In genomic region chr7:151146761-151147160, GRCh38 we compare ENCODE assay signal across 17 cellular contexts. TPM values are rescaled to one million over a fixed set of nuclear protein-coding genes. Genes with fewer than 3 reads are reported as not detected.
DNase-seq lines count a peak whose midpoint lies in the region; ATAC-seq and TF ChIP-seq lines count a peak whose summit lies in the region.
"Had no signal": no experiment of that assay in that cellular context is flagged by ENCODE, and none has a peak within 500 bp of the region (broad histone marks: within the 10 kb centered on the region; RNA-seq: fewer than 3 reads in every experiment).

No MANE protein-coding gene starts in this region.

- DNase-seq in activated naive CD4-positive, alpha-beta T cell treated with anti-CD3 and anti-CD28 coated beads, Interleukin-2, amount 10 ng/mL, durations not matched to agents 7 days and 5 days: peak; percentile 11
- no peak for DNase-seq in activated naive CD4-positive, alpha-beta T cell treated with anti-CD3 and anti-CD28 coated beads, Interleukin-2, amount 50 U/mL, for 16 hours
- DNase-seq in endodermal cell (peak; percentile 30), midbrain (lab: John Stamatoyannopoulos, UW) (peak; percentile 50), testis (no peak)
- DNase-seq in activated CD4-positive, alpha-beta T cell treated with anti-CD3 and anti-CD28 coated beads, Interleukin-2, amount 50 U/mL, for 4 hours: no peak
- no peak for DNase-seq in activated effector memory CD4-positive, alpha-beta T cell treated with Interleukin-2 at 50 U/mL for 16 hours
- DNase-seq: COR-L47, NCI-H1436 treated with DMSO at 0.1 percent for 48 hours, NCI-H2227 treated with DMSO at 0.1 percent for 48 hours, NCI-H524 treated with DMSO at 0.1 percent for 48 hours had no signal

- H3K9me3 ChIP-seq in endodermal cell (ENCODE audit: control insufficient read depth, low read length): no peaks in the 10 kb centered on the region
- H3K9me3 ChIP-seq in testis: no peaks in the 10 kb centered on the region
- H3K9me3 ChIP-seq: A549 had no signal

- intact Hi-C loops in testis (cut with DNase I; ENCODE audit: low total_unique reads): no loop called here

- H3K27me3 Mint-ChIP-seq in activated naive CD4-positive, alpha-beta T cell treated with anti-CD3 and anti-CD28 coated beads, Interleukin-2, amount 10 ng/mL, durations not matched to agents 7 days and 5 days: peaks cover 39% of the 10 kb centered on the region
- peaks cover 10% of the 10 kb centered on the region for H3K27me3 Mint-ChIP-seq in endodermal cell (ENCODE audit: insufficient read depth)

- no peak overlapping the region for H3K9ac ChIP-seq in endodermal cell (ENCODE audit: extremely low read depth, low read length, poor library complexity, severe bottlenecking)

- no peak overlapping the region for H3K27ac Mint-ChIP-seq in activated naive CD4-positive, alpha-beta T cell treated with anti-CD3 and anti-CD28 coated beads, Interleukin-2, amount 10 ng/mL, durations not matched to agents 7 days and 5 days
- no peak overlapping the region for H3K27ac Mint-ChIP-seq in endodermal cell
- H3K27ac Mint-ChIP-seq: H9 had no signal

- H3K4me1 ChIP-seq in endodermal cell (ENCODE audit: control insufficient read depth, insufficient read depth, low read length) (no peaks in the 10 kb centered on the region), testis (peaks cover 18% of the 10 kb centered on the region)
- H3K4me1 ChIP-seq: A549 had no signal

- CTCF ChIA-PET in activated naive CD4-positive, alpha-beta T cell treated with anti-CD3 and anti-CD28 coated beads, Interleukin-2, amount 10 ng/mL, durations not matched to agents 7 days and 5 days (lab: Charles Lee): interaction anchor here (0.7 to 1.4 kb wide), 4 partner anchors 21 to 97 kb away, joined by 3 to 4 read pairs (median 3); no protein-coding TSS in a partner anchor

- no peak for TF ChIP-seq POLR2A in testis (IDR thresholded peaks at IDR 0.05)

- no peaks in the 10 kb centered on the region for H3K36me3 Mint-ChIP-seq in activated naive CD4-positive, alpha-beta T cell treated with anti-CD3 and anti-CD28 coated beads, Interleukin-2, amount 10 ng/mL, durations not matched to agents 7 days and 5 days
- H3K36me3 Mint-ChIP-seq in endodermal cell (ENCODE audit: low read depth): peaks cover 26% of the 10 kb centered on the region

- TF ChIP-seq CTCF in endodermal cell (conservative IDR thresholded peaks at IDR 0.05) (no peak), testis (IDR thresholded peaks at IDR 0.05) (no peak)

- H3K27ac ChIP-seq in endodermal cell (ENCODE audit: low read depth, low read length) (no peak overlapping the region), testis (no peak overlapping the region)
- H3K27ac ChIP-seq: A549 had no signal

- H3K4me3 ChIP-seq in endodermal cell (ENCODE audit: low read length) (no peak overlapping the region), testis (no peak overlapping the region)
- H3K4me3 ChIP-seq: A549 had no signal

- no peaks in the 10 kb centered on the region for H3K4me1 Mint-ChIP-seq in activated naive CD4-positive, alpha-beta T cell treated with anti-CD3 and anti-CD28 coated beads, Interleukin-2, amount 10 ng/mL, durations not matched to agents 7 days and 5 days
- peaks cover 9% of the 10 kb centered on the region for H3K4me1 Mint-ChIP-seq in endodermal cell
- H3K4me1 Mint-ChIP-seq: CD14-positive monocyte had no signal

- no peak for ATAC-seq in GM18502 (IDR thresholded peaks at IDR 0.05; ENCODE audit: poor library complexity, unreplicated experiment)
- ATAC-seq: Right ventricle myocardium inferior had no signal

- H3K27me3 ChIP-seq in endodermal cell (ENCODE audit: control insufficient read depth, insufficient read depth, low read length, poor library complexity, severe bottlenecking): peaks cover 8% of the 10 kb centered on the region
- no peaks in the 10 kb centered on the region for H3K27me3 ChIP-seq in testis

- H3K4me3 Mint-ChIP-seq in activated naive CD4-positive, alpha-beta T cell treated with anti-CD3 and anti-CD28 coated beads, Interleukin-2, amount 10 ng/mL, durations not matched to agents 7 days and 5 days: no peak overlapping the region
- H3K4me3 Mint-ChIP-seq in endodermal cell: no peak overlapping the region
- H3K4me3 Mint-ChIP-seq: CD14-positive monocyte, H9 had no signal

- no peaks in the 10 kb centered on the region for H3K9me3 Mint-ChIP-seq in activated naive CD4-positive, alpha-beta T cell treated with anti-CD3 and anti-CD28 coated beads, Interleukin-2, amount 10 ng/mL, durations not matched to agents 7 days and 5 days
- no peaks in the 10 kb centered on the region for H3K9me3 Mint-ChIP-seq in endodermal cell
- H3K9me3 Mint-ChIP-seq: CD14-positive monocyte, H9 had no signal

- H3K36me3 ChIP-seq in endodermal cell (ENCODE audit: control insufficient read depth, insufficient read depth, low read length): peaks cover 15% of the 10 kb centered on the region
- no peaks in the 10 kb centered on the region for H3K36me3 ChIP-seq in testis (ENCODE audit: low read depth, missing control alignments)

- WGBS in endodermal cell (ENCODE audit: insufficient coverage in 1 of 2, insufficient read length in 1 of 2), 2 experiments: 83 to 98% methylated on average over 2 to 3 of the region's 3 CpGs
- 63 to 75% methylated on average over 3 of the region's 3 CpGs for WGBS in testis, 2 donors

RNA-seq across cellular contexts. Expression of gene GBX1, which starts 20.7 kb away (rescaled TPM):
- total RNA-seq in endodermal cell: not detected
- polyA plus RNA-seq in endodermal cell (2013, experiment 1 of 2): 1.00 TPM
- 0.75 TPM for polyA plus RNA-seq in endodermal cell (2013, experiment 2 of 2)
- 10 to 100 TPM in 1 of 2 donors, 1 to 10 TPM in 1; 2.9 to 15.6 TPM for total RNA-seq in testis
- 7.2 TPM for polyA plus RNA-seq in testis (ENCODE audit: insufficient read depth, low read depth, low replicate concordance)
- total RNA-seq: H9, HT1080 had no signal
- polyA plus RNA-seq: A549, CD14-positive monocyte had no signal

RNA-seq across cellular contexts. Expression of gene ASB10, which starts 40.3 kb away (rescaled TPM):
- not detected for total RNA-seq in endodermal cell
- polyA plus RNA-seq in endodermal cell (2013, experiment 1 of 2): not detected
- polyA plus RNA-seq in endodermal cell (2013, experiment 2 of 2): not detected
- total RNA-seq in testis: under 1 TPM in 1 of 2 donors, not detected in 1; 0.39 TPM
- polyA plus RNA-seq in testis (ENCODE audit: insufficient read depth, low read depth, low replicate concordance): 0.18 TPM
- total RNA-seq: H9, HT1080 had no signal
- polyA plus RNA-seq: A549, CD14-positive monocyte had no signal

Comparison
In these comparisons a context has a peak if more than half of its experiments do, and no peak if none do; other contexts are left out.
1. DNase-seq: peak in activated naive CD4-positive, alpha-beta T cell treated with anti-CD3 and anti-CD28 coated beads, Interleukin-2, amount 10 ng/mL, durations not matched to agents 7 days and 5 days (single experiment), endodermal cell (single experiment) and midbrain (single experiment); none in activated naive CD4-positive, alpha-beta T cell treated with anti-CD3 and anti-CD28 coated beads, Interleukin-2, amount 50 U/mL, for 16 hours (single experiment), activated CD4-positive, alpha-beta T cell treated with anti-CD3 and anti-CD28 coated beads, Interleukin-2, amount 50 U/mL, for 4 hours (0 of 2), testis (single experiment) and activated effector memory CD4-positive, alpha-beta T cell treated with Interleukin-2 at 50 U/mL for 16 hours (single experiment).